Comparison of ENCODE assay signal across 1 cellular context in the genomic region with DNA sequence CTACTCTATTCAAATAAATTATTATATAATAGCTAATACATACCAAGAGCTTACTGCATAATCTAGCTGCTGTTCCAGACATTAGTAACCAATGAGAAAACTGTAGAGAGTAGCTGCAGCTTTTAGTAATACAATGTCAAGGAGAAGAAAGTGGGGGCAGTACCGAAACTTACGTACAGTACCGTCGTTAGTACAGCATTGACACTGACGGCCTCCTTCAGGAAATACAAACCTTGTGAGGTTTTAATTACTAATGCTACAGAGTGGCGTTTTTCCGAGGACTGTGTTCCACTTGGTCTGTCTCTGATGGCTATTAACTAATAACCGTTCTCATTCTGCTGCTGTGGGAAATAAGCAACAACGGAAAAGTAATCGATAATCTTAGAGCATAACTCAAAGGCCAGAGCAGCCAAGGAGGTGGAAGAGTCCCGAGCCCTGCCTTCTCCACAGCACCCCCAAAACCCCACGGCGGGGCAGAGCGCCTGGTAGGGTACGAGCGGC.
TF ChIP-seq lines count a peak whose summit lies in the region.

No MANE protein-coding gene starts in this region.

TF ChIP-seq in K562, 482 proteins besides CTCF, POLR2A, EP300 and RAD21 (continued from another document):
- TF ChIP-seq, protein P1, sequence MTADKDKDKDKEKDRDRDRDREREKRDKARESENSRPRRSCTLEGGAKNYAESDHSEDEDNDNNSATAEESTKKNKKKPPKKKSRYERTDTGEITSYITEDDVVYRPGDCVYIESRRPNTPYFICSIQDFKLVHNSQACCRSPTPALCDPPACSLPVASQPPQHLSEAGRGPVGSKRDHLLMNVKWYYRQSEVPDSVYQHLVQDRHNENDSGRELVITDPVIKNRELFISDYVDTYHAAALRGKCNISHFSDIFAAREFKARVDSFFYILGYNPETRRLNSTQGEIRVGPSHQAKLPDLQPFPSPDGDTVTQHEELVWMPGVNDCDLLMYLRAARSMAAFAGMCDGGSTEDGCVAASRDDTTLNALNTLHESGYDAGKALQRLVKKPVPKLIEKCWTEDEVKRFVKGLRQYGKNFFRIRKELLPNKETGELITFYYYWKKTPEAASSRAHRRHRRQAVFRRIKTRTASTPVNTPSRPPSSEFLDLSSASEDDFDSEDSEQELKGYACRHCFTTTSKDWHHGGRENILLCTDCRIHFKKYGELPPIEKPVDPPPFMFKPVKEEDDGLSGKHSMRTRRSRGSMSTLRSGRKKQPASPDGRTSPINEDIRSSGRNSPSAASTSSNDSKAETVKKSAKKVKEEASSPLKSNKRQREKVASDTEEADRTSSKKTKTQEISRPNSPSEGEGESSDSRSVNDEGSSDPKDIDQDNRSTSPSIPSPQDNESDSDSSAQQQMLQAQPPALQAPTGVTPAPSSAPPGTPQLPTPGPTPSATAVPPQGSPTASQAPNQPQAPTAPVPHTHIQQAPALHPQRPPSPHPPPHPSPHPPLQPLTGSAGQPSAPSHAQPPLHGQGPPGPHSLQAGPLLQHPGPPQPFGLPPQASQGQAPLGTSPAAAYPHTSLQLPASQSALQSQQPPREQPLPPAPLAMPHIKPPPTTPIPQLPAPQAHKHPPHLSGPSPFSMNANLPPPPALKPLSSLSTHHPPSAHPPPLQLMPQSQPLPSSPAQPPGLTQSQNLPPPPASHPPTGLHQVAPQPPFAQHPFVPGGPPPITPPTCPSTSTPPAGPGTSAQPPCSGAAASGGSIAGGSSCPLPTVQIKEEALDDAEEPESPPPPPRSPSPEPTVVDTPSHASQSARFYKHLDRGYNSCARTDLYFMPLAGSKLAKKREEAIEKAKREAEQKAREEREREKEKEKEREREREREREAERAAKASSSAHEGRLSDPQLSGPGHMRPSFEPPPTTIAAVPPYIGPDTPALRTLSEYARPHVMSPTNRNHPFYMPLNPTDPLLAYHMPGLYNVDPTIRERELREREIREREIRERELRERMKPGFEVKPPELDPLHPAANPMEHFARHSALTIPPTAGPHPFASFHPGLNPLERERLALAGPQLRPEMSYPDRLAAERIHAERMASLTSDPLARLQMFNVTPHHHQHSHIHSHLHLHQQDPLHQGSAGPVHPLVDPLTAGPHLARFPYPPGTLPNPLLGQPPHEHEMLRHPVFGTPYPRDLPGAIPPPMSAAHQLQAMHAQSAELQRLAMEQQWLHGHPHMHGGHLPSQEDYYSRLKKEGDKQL (CRISPR knock-in tag; IDR thresholded peaks at IDR 0.05; ENCODE audit: borderline replicate concordance), result no peak
- TF ChIP-seq, protein P2, sequence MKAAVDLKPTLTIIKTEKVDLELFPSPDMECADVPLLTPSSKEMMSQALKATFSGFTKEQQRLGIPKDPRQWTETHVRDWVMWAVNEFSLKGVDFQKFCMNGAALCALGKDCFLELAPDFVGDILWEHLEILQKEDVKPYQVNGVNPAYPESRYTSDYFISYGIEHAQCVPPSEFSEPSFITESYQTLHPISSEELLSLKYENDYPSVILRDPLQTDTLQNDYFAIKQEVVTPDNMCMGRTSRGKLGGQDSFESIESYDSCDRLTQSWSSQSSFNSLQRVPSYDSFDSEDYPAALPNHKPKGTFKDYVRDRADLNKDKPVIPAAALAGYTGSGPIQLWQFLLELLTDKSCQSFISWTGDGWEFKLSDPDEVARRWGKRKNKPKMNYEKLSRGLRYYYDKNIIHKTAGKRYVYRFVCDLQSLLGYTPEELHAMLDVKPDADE (conservative IDR thresholded peaks at IDR 0.05; ENCODE audit: control insufficient read depth, low read depth, low read length), result no peak
- TF ChIP-seq RFX5 (IDR thresholded peaks at IDR 0.05; ENCODE audit: low read depth, low read length) (no peak), ZNF445 (CRISPR knock-in tag; IDR thresholded peaks at IDR 0.05; ENCODE audit: low read depth) (no peak), SRF (CRISPR knock-in tag; IDR thresholded peaks at IDR 0.05) (no peak), EGR1 (conservative IDR thresholded peaks at IDR 0.05) (0 out of 2 replicates have a peak, but pooled peaks have one; percentile 15)
- TF ChIP-seq, protein P3, sequence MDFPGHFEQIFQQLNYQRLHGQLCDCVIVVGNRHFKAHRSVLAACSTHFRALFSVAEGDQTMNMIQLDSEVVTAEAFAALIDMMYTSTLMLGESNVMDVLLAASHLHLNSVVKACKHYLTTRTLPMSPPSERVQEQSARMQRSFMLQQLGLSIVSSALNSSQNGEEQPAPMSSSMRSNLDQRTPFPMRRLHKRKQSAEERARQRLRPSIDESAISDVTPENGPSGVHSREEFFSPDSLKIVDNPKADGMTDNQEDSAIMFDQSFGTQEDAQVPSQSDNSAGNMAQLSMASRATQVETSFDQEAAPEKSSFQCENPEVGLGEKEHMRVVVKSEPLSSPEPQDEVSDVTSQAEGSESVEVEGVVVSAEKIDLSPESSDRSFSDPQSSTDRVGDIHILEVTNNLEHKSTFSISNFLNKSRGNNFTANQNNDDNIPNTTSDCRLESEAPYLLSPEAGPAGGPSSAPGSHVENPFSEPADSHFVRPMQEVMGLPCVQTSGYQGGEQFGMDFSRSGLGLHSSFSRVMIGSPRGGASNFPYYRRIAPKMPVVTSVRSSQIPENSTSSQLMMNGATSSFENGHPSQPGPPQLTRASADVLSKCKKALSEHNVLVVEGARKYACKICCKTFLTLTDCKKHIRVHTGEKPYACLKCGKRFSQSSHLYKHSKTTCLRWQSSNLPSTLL (IDR thresholded peaks at IDR 0.05), result no peak
